Comparison of ENCODE assay signal across 11 cellular contexts in the genomic region with DNA sequence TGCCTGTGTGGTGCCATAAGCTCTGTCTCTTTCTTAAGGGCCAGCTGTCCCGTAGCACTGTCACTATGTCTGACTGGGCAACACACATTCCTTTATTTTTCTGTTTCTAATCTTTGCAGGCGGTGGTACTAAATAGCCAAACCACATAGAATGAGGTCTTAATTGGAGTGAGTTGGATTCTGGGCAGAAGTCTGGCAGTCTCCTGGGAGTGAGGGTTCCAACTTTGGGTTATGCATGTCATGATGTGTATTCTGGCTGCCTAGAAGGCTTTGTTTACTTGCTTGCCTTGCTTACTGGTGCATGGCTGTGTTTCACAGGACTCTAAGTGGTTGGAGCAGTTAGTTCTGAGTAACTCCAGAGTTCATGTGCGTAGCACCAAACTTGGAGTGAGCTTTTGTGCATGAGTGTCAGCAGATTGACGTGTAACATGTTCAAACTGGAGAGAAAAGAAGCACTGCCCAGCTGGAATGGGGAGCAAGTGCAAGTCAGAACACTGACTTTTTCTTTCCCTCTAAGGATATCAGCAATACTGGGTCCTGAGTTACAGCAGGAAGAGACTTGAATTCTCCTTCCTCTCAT.
A peak's percentile ranks its signal among the peaks of the same experiment; 100 is the strongest.
DNase-seq lines count a peak whose midpoint lies in the region; ATAC-seq, FAIRE-seq and TF ChIP-seq lines count a peak whose summit lies in the region.
"Had no signal": no experiment of that assay in that cellular context is flagged by ENCODE, and none has a peak within 500 bp of the region (broad histone marks: within the 10 kb centered on the region; RNA-seq: fewer than 3 reads in every experiment).

No MANE protein-coding gene starts in this region.

- H3K36me3 ChIP-seq in HepG2 (replicated peaks in 1 of 2; ENCODE audit: control insufficient read depth in 1 of 2, insufficient read depth in 2 of 2, low read length in 2 of 2): no peaks in the 10 kb centered on the region
- H3K36me3 ChIP-seq in suprapubic skin: no peaks in the 10 kb centered on the region
- no peaks in the 10 kb centered on the region for H3K36me3 ChIP-seq in PC-9 (ENCODE audit: low read depth)
- H3K36me3 ChIP-seq: neutrophil had no signal

- TF ChIP-seq RAD21 in HepG2 (CRISPR knock-in tag; IDR thresholded peaks at IDR 0.05): no peak

- H3K27ac ChIP-seq in HepG2 (ENCODE audit: extremely low read length, insufficient read depth, low read length) (no peak overlapping the region), suprapubic skin (peak overlapping the region; percentile 79), PC-9 (no peak overlapping the region)
- H3K27ac ChIP-seq: neutrophil had no signal

- no peak overlapping the region for H3K9ac ChIP-seq in HepG2 (ENCODE audit: insufficient read depth, low read depth, low read length)

- TF ChIP-seq EP300 in HepG2 (IDR thresholded peaks at IDR 0.05; ENCODE audit: low read depth in 2 of 2, low read length in 2 of 2) (no peak), HepG2 (CRISPR knock-in tag; IDR thresholded peaks at IDR 0.05; ENCODE audit: borderline replicate concordance) (no peak), suprapubic skin (IDR thresholded peaks at IDR 0.05) (no peak)

- H3K4me1 ChIP-seq in HepG2 (ENCODE audit: insufficient read depth, low read length) (peaks cover 77% of the 10 kb centered on the region), suprapubic skin (peaks cover 33% of the 10 kb centered on the region), PC-9 (replicated peaks; ENCODE audit: insufficient read depth) (peaks cover 22% of the 10 kb centered on the region)

- POLR2A ChIA-PET in HepG2 (lab: Yijun Ruan, JAX) (no interaction called here), PC-9 (lab: Charles Lee; ENCODE audit: unreplicated experiment) (no interaction called here)

- H4K20me1 ChIP-seq in HepG2 (ENCODE audit: insufficient read depth, low read length) (no peaks in the 10 kb centered on the region), PC-9 (ENCODE audit: insufficient read depth) (no peaks in the 10 kb centered on the region)

- CTCF ChIA-PET in HepG2 (lab: Yijun Ruan, JAX; ENCODE audit: low intra/inter-chr PET ratio, low total read pairs): no interaction called here
- CTCF ChIA-PET in PC-9 (lab: Charles Lee): no interaction called here

- H3K79me2 ChIP-seq in HepG2 (ENCODE audit: insufficient read depth, low read length) (no peaks in the 10 kb centered on the region), PC-9 (ENCODE audit: low read depth) (no peaks in the 10 kb centered on the region)

- H2AFZ ChIP-seq in HepG2 (ENCODE audit: low read length): no peak overlapping the region
- no peak overlapping the region for H2AFZ ChIP-seq in PC-9

- intact Hi-C loops in HepG2 (cut with micrococcal nuclease; ENCODE audit: unreplicated experiment) (loop anchor here (5.0 kb wide), 1 partner anchor 60 kb away; no protein-coding TSS in a partner anchor), PC-9 (cut with micrococcal nuclease; ENCODE audit: unreplicated experiment) (no loop called here)

- TF ChIP-seq POLR2A in HepG2 (IDR thresholded peaks at IDR 0.05; ENCODE audit: insufficient read depth in 1 of 2, low read depth in 2 of 2, low read length in 2 of 2): no peak
- TF ChIP-seq POLR2A in suprapubic skin (IDR thresholded peaks at IDR 0.05): no peak

- 98% methylated on average over 4 of the region's 4 CpGs for WGBS in HepG2 (ENCODE audit: low lambda C conversion rate)
- 28% methylated on average over 4 of the region's 4 CpGs for WGBS in suprapubic skin

- no peaks in the 10 kb centered on the region for H3K9me2 ChIP-seq in PC-9 (ENCODE audit: insufficient read depth)

- ATAC-seq in HepG2 (no peak), GM19395 (IDR thresholded peaks at IDR 0.05; ENCODE audit: unreplicated experiment) (no peak), GM21786 (IDR thresholded peaks at IDR 0.05; ENCODE audit: unreplicated experiment) (no peak), HG03108 (IDR thresholded peaks at IDR 0.05; ENCODE audit: unreplicated experiment) (no peak)
- ATAC-seq: stimulated activated effector memory CD8-positive, alpha-beta T cell treated with anti-CD3 and anti-CD28 coated beads, Interleukin-12 subunit alpha, Interleukin-12 subunit beta, amount 100 ng/mL, for 72 hours had no signal

- no peak overlapping the region for H3K4me3 ChIP-seq in HepG2 (replicated peaks in 1 of 3; ENCODE audit: insufficient read depth in 1 of 3, low read depth in 2 of 3, low read length in 3 of 3)
- peak overlapping the region; percentile 5 for H3K4me3 ChIP-seq in suprapubic skin
- H3K4me3 ChIP-seq in PC-9: no peak overlapping the region

- H3K27me3 ChIP-seq in HepG2 (ENCODE audit: control insufficient read depth in 1 of 2, insufficient read depth in 2 of 2, low read length in 2 of 2) (no peaks in the 10 kb centered on the region), suprapubic skin (no peaks in the 10 kb centered on the region), PC-9 (ENCODE audit: insufficient read depth, low read depth) (no peaks in the 10 kb centered on the region)
- H3K27me3 ChIP-seq: neutrophil had no signal

- in situ Hi-C loops in HepG2 (cut with HindIII; ENCODE audit: extremely low pct_ligation_motif_present, low pct_unique_long_range_greater_than_20kb): no loop called here

- DNase-seq in M059J (ENCODE audit: low read depth): peak; percentile 94
- peak; percentile 42 for DNase-seq in dedifferentiated amniotic fluid mesenchymal stem cell (ENCODE audit: extremely low spot score)
- no peak for DNase-seq in HepG2 (ENCODE audit: low spot score)
- DNase-seq in suprapubic skin (ENCODE audit: low spot score in 2 of 2): no peak
- DNase-seq in PC-9: no peak
- DNase-seq: effector CD8-positive, alpha-beta T cell had no signal

- no peaks in the 10 kb centered on the region for H3F3A ChIP-seq in PC-9 (ENCODE audit: insufficient read depth, low read depth)

- BruUV-seq in HepG2 (replicated peaks; lab: Mats Ljungman, UMichigan) (no TSS peak), PC-9 (replicated peaks; lab: Mats Ljungman, UMichigan) (no TSS peak)

- no peak overlapping the region for H3K4me2 ChIP-seq in HepG2 (ENCODE audit: low read depth, low read length)
- no peak overlapping the region for H3K4me2 ChIP-seq in PC-9

- H3K9me3 ChIP-seq in HepG2 (ENCODE audit: low read length) (no peaks in the 10 kb centered on the region), suprapubic skin (no peaks in the 10 kb centered on the region), PC-9 (ENCODE audit: insufficient read depth, low read depth) (no peaks in the 10 kb centered on the region)
- H3K9me3 ChIP-seq: neutrophil had no signal

- FAIRE-seq in HepG2 (lab: Jason Lieb, UNC): peak; percentile 43

- TF ChIP-seq CTCF in HepG2 (CRISPR knock-in tag; IDR thresholded peaks at IDR 0.05) (no peak), suprapubic skin (IDR thresholded peaks at IDR 0.05) (no peak), PC-9 (conservative IDR thresholded peaks at IDR 0.05) (no peak)

TF ChIP-seq in HepG2, 621 proteins besides CTCF, POLR2A, EP300 and RAD21:
- 0 out of 2 replicates have a peak, but pooled peaks have one; percentile 23 for TF ChIP-seq PHF21A (CRISPR knock-in tag; IDR thresholded peaks at IDR 0.05)
- TF ChIP-seq SRSF4 (IDR thresholded peaks at IDR 0.05; ENCODE audit: low read depth, low read length, poor library complexity, severe bottlenecking): no peak
- 0 out of 2 replicates have a peak, but pooled peaks have one; percentile 40 for TF ChIP-seq CC2D1A (CRISPR knock-in tag; IDR thresholded peaks at IDR 0.05)
- TF ChIP-seq GATAD2A (CRISPR knock-in tag; IDR thresholded peaks at IDR 0.05): 0 out of 2 replicates have a peak, but pooled peaks have one; percentile 17
- TF ChIP-seq, protein P1, sequence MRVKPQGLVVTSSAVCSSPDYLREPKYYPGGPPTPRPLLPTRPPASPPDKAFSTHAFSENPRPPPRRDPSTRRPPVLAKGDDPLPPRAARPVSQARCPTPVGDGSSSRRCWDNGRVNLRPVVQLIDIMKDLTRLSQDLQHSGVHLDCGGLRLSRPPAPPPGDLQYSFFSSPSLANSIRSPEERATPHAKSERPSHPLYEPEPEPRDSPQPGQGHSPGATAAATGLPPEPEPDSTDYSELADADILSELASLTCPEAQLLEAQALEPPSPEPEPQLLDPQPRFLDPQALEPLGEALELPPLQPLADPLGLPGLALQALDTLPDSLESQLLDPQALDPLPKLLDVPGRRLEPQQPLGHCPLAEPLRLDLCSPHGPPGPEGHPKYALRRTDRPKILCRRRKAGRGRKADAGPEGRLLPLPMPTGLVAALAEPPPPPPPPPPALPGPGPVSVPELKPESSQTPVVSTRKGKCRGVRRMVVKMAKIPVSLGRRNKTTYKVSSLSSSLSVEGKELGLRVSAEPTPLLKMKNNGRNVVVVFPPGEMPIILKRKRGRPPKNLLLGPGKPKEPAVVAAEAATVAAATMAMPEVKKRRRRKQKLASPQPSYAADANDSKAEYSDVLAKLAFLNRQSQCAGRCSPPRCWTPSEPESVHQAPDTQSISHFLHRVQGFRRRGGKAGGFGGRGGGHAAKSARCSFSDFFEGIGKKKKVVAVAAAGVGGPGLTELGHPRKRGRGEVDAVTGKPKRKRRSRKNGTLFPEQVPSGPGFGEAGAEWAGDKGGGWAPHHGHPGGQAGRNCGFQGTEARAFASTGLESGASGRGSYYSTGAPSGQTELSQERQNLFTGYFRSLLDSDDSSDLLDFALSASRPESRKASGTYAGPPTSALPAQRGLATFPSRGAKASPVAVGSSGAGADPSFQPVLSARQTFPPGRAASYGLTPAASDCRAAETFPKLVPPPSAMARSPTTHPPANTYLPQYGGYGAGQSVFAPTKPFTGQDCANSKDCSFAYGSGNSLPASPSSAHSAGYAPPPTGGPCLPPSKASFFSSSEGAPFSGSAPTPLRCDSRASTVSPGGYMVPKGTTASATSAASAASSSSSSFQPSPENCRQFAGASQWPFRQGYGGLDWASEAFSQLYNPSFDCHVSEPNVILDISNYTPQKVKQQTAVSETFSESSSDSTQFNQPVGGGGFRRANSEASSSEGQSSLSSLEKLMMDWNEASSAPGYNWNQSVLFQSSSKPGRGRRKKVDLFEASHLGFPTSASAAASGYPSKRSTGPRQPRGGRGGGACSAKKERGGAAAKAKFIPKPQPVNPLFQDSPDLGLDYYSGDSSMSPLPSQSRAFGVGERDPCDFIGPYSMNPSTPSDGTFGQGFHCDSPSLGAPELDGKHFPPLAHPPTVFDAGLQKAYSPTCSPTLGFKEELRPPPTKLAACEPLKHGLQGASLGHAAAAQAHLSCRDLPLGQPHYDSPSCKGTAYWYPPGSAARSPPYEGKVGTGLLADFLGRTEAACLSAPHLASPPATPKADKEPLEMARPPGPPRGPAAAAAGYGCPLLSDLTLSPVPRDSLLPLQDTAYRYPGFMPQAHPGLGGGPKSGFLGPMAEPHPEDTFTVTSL (CRISPR knock-in tag; IDR thresholded peaks at IDR 0.05; ENCODE audit: borderline replicate concordance): no peak
- TF ChIP-seq FOXA1 (IDR thresholded peaks at IDR 0.05): no peak
- TF ChIP-seq FOXA1 (CRISPR knock-in tag; IDR thresholded peaks at IDR 0.05): peak; percentile 12; the same call in 1 of the 2 replicates
- TF ChIP-seq JARID2 (CRISPR knock-in tag; IDR thresholded peaks at IDR 0.05; ENCODE audit: insufficient replicate concordance): no peak
- TF ChIP-seq FOXA3 (CRISPR knock-in tag; IDR thresholded peaks at IDR 0.05): 0 out of 2 replicates have a peak, but pooled peaks have one; percentile 26
- TF ChIP-seq BORCS8-MEF2B (CRISPR knock-in tag; IDR thresholded peaks at IDR 0.05): no peak
- TF ChIP-seq ZMYM4 (CRISPR knock-in tag; IDR thresholded peaks at IDR 0.05): peak; percentile 40; the same call in 1 of the 2 replicates

Comparison
In these comparisons a context has a peak if more than half of its experiments do, and no peak if none do; other contexts are left out.
1. DNase-seq: peak in M059J (single experiment) and dedifferentiated amniotic fluid mesenchymal stem cell (single experiment); none in HepG2 (single experiment), suprapubic skin (0 of 2) and PC-9 (0 of 2).